In the genomic region with DNA sequence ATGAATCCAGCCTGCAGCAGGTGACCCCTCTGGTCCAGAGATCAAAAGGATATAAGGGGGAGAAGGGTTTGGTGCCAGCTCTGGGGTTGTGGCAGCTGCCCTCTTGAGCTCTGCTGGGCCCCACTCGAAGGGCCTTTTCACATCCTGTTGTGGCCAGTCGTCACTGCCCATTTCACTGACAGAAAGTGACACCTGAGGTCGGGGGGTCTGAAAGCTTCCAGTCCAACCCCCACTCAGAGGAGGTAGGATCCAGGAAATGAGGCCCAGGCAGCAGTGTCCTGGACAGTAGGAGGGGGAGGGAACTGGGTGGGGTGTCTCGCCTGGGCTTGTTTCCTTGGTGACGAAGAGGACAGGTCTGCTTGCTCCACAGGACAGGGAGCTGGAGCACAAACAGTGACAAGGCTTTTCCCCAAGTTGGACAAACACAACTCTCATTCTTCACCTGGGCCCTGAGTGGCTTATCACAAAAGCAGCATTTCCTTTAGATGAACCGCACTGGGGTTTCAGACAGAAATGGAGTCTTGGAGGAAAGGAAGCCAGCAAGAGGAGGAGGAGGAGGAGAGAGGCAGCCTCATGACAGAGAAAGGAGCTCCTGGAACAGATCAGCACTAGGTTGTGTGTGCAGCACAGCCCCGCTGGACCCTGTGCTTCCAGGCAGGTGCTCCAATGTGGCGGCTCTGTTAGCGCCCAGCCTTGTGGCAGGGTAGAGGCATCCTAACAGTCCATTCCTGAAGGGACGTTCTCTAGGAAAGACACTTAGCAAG, we compare ENCODE assay signal across 13 cellular contexts. TPM values are rescaled to one million over a fixed set of nuclear protein-coding genes. Genes with fewer than 3 reads are reported as not detected.
DNase-seq lines count a peak whose midpoint lies in the region; FAIRE-seq and TF ChIP-seq lines count a peak whose summit lies in the region.
"Had no signal": no experiment of that assay in that cellular context is flagged by ENCODE, and none has a peak within 500 bp of the region (broad histone marks: within the 10 kb centered on the region; RNA-seq: fewer than 3 reads in every experiment).

No MANE protein-coding gene starts in this region.

- H3K4me3 ChIP-seq in fibroblast of lung (replicated peaks in 1 of 4; ENCODE audit: control extremely low read depth in 1 of 4, insufficient read depth in 1 of 4, low read depth in 3 of 4, low read length in 4 of 4) (no peak overlapping the region), thyroid gland (replicated peaks in 1 of 3) (no peak overlapping the region), GM23248 (no peak overlapping the region), kidney (ENCODE audit: low read length in 2 of 2) (no peak overlapping the region)
- H3K4me3 ChIP-seq: right atrium auricular region had no signal

- peaks cover 2% of the 10 kb centered on the region for H3K36me3 Mint-ChIP-seq in activated naive CD4-positive, alpha-beta T cell treated with anti-CD3 and anti-CD28 coated beads for 36 hours (ENCODE audit: low read depth)

- peak overlapping the region; percentile 43 for H3K27ac Mint-ChIP-seq in activated naive CD4-positive, alpha-beta T cell treated with anti-CD3 and anti-CD28 coated beads for 36 hours

- no peak for DNase-seq in activated naive CD4-positive, alpha-beta T cell treated with anti-CD3 and anti-CD28 coated beads for 36 hours
- DNase-seq in activated naive CD4-positive, alpha-beta T cell treated with anti-CD3 and anti-CD28 coated beads, Interleukin-2, amount 50 U/mL, for 16 hours = no peak
- no peak for DNase-seq in RWPE1 (ENCODE audit: low spot score)
- DNase-seq in fibroblast of lung (ENCODE audit: low read depth in 2 of 2) = no peak
- DNase-seq in thyroid gland = peak; percentile 15 to 46
- no peak for DNase-seq in AG08395 (ENCODE audit: low spot score)
- DNase-seq in GM23248 = no peak
- DNase-seq in kidney = no peak
- DNase-seq: foreskin melanocyte, midbrain had no signal

- H3K4me1 Mint-ChIP-seq in activated naive CD4-positive, alpha-beta T cell treated with anti-CD3 and anti-CD28 coated beads for 36 hours (ENCODE audit: low read depth) = peaks cover 8% of the 10 kb centered on the region

- CTCF ChIA-PET in activated naive CD4-positive, alpha-beta T cell treated with anti-CD3 and anti-CD28 coated beads for 36 hours (lab: Charles Lee) = interaction anchor here (1.0 kb wide), 1 partner anchor 78 kb away, joined by 3 read pairs; no protein-coding TSS in a partner anchor
- CTCF ChIA-PET in RWPE1 (lab: Yijun Ruan, JAX) = interaction anchor here (0.6 to 0.7 kb wide), 2 partner anchors 142 to 166 kb away, joined by 3 read pairs; no protein-coding TSS in a partner anchor

- no peak for TF ChIP-seq CTCF in RWPE1 (conservative IDR thresholded peaks at IDR 0.05; ENCODE audit: low read depth)
- no peak for TF ChIP-seq CTCF in fibroblast of lung (conservative IDR thresholded peaks at IDR 0.05 in 1 of 2, IDR thresholded peaks at IDR 0.05 in 1 of 2; ENCODE audit: low read depth in 1 of 2, low read length in 2 of 2)
- no peak for TF ChIP-seq CTCF in thyroid gland (IDR thresholded peaks at IDR 0.05)
- no peak for TF ChIP-seq CTCF in kidney (IDR thresholded peaks at IDR 0.05; ENCODE audit: borderline replicate concordance, extremely low read depth, insufficient read depth)

- peak overlapping the region; percentile 66 for H3K27ac ChIP-seq in RWPE1
- H3K27ac ChIP-seq in fibroblast of lung (ENCODE audit: insufficient read depth, low read length) = no peak overlapping the region
- peak overlapping the region in 1 of 3 donors; percentile 28 for H3K27ac ChIP-seq in thyroid gland
- no peak overlapping the region for H3K27ac ChIP-seq in GM23248
- H3K27ac ChIP-seq in kidney (ENCODE audit: low read depth in 2 of 2, low read length in 2 of 2) = no peak overlapping the region

- no peak for FAIRE-seq in kidney (lab: Jason Lieb, UNC)
- FAIRE-seq: colon, H54 had no signal

- H3K4me2 ChIP-seq in fibroblast of lung (ENCODE audit: extremely low read depth, insufficient read depth, low read length) (no peak overlapping the region), GM23248 (ENCODE audit: unreplicated experiment) (no peak overlapping the region)

- in situ Hi-C loops in GM23248 (cut with MboI) = no loop called here

- H3K27me3 ChIP-seq in fibroblast of lung (ENCODE audit: control insufficient read depth, insufficient read depth, low read length) (no peaks in the 10 kb centered on the region), thyroid gland (no peaks in the 10 kb centered on the region), GM23248 (replicated peaks; ENCODE audit: insufficient read depth) (no peaks in the 10 kb centered on the region)
- H3K27me3 ChIP-seq: right atrium auricular region had no signal

- H3K9me3 ChIP-seq in fibroblast of lung (ENCODE audit: control insufficient read depth, insufficient read depth, low read depth, low read length) (no peaks in the 10 kb centered on the region), thyroid gland (no peaks in the 10 kb centered on the region), GM23248 (ENCODE audit: low read depth) (no peaks in the 10 kb centered on the region), kidney (ENCODE audit: control insufficient read depth in 1 of 2, low read length in 2 of 2) (no peaks in the 10 kb centered on the region)
- H3K9me3 ChIP-seq: right atrium auricular region had no signal

- no peaks in the 10 kb centered on the region for H3K9me3 Mint-ChIP-seq in activated naive CD4-positive, alpha-beta T cell treated with anti-CD3 and anti-CD28 coated beads for 36 hours

- H4K20me1 ChIP-seq in fibroblast of lung (ENCODE audit: control insufficient read depth, extremely low read depth, insufficient read depth, low read length) = no peaks in the 10 kb centered on the region
- no peaks in the 10 kb centered on the region for H4K20me1 ChIP-seq in GM23248 (ENCODE audit: insufficient read depth)

- no peaks in the 10 kb centered on the region for H3K27me3 Mint-ChIP-seq in activated naive CD4-positive, alpha-beta T cell treated with anti-CD3 and anti-CD28 coated beads for 36 hours (ENCODE audit: low read depth)

- peaks cover 6% of the 10 kb centered on the region for H3K36me3 ChIP-seq in fibroblast of lung (ENCODE audit: control insufficient read depth, insufficient read depth, low read length)
- peaks cover 27 to 28% of the 10 kb centered on the region in 2 donors for H3K36me3 ChIP-seq in thyroid gland
- peaks cover 5% of the 10 kb centered on the region; the same call in 1 of the 2 replicates for H3K36me3 ChIP-seq in GM23248 (ENCODE audit: low read depth)
- peaks cover 9% of the 10 kb centered on the region in 2 donors for H3K36me3 ChIP-seq in kidney (ENCODE audit: control insufficient read depth in 1 of 2, insufficient read depth in 2 of 2, low read length in 2 of 2)

- H3K4me1 ChIP-seq in fibroblast of lung (ENCODE audit: control insufficient read depth, extremely low read depth, insufficient read depth, low read length) (peaks cover 5% of the 10 kb centered on the region), thyroid gland (peaks cover 0 to 12% of the 10 kb centered on the region in 2 donors), GM23248 (ENCODE audit: insufficient read depth) (peaks cover 17% of the 10 kb centered on the region), kidney (ENCODE audit: control insufficient read depth in 1 of 2, insufficient read depth in 1 of 2, low read depth in 1 of 2, low read length in 2 of 2) (peaks cover 0 to 6% of the 10 kb centered on the region in 2 donors)

- POLR2A ChIA-PET in RWPE1 (lab: Yijun Ruan, JAX; ENCODE audit: low non-redundant PET) = no interaction called here

- H3K9ac ChIP-seq in fibroblast of lung (ENCODE audit: insufficient read depth, low read length) = peak overlapping the region; percentile 2
- no peak overlapping the region for H3K9ac ChIP-seq in GM23248
- H3K9ac ChIP-seq in kidney (ENCODE audit: low read length in 2 of 2) = no peak overlapping the region

- no peaks in the 10 kb centered on the region for H3K9me2 ChIP-seq in GM23248 (ENCODE audit: insufficient read depth)

- WGBS in thyroid gland, 2 donors = 59 to 68% methylated on average over 10 of the region's 10 CpGs
- WGBS in GM23248 (ENCODE audit: low coverage in 1 of 2, low lambda C conversion rate in 2 of 2, missing lambda C conversion rate in 2 of 2), 2 experiments = 83 to 87% methylated on average over 10 of the region's 10 CpGs

- H3K79me2 ChIP-seq in fibroblast of lung (ENCODE audit: control insufficient read depth, insufficient read depth, low read length) = no peaks in the 10 kb centered on the region
- H3K79me2 ChIP-seq in GM23248 (ENCODE audit: insufficient read depth) = no peaks in the 10 kb centered on the region

- H2AFZ ChIP-seq in fibroblast of lung (ENCODE audit: low read length) = no peak overlapping the region
- no peak overlapping the region for H2AFZ ChIP-seq in GM23248

- H3K4me3 Mint-ChIP-seq in activated naive CD4-positive, alpha-beta T cell treated with anti-CD3 and anti-CD28 coated beads for 36 hours = no peak overlapping the region

- intact Hi-C loops in activated naive CD4-positive, alpha-beta T cell treated with anti-CD3 and anti-CD28 coated beads for 36 hours (cut with micrococcal nuclease) = no loop called here
- intact Hi-C loops in thyroid gland (cut with DNase I) (no loop called here), kidney (cut with DNase I) (no loop called here)

- TF ChIP-seq POLR2A in thyroid gland (IDR thresholded peaks at IDR 0.05) = no peak

- 0 out of 2 replicates have a peak, but pooled peaks cover 6% of the 10 kb centered on the region for H3F3A ChIP-seq in GM23248 (ENCODE audit: insufficient read depth)

RNA-seq across cellular contexts. Expression of a gene that starts 11.0 kb away (rescaled TPM):
- 1 to 10 TPM; 4.0 to 4.2 TPM for total RNA-seq in activated naive CD4-positive, alpha-beta T cell treated with anti-CD3 and anti-CD28 coated beads for 36 hours
- total RNA-seq in fibroblast of lung = 1.0 and 1.8 TPM in 2 replicates
- polyA plus RNA-seq in fibroblast of lung = 2.4 and 2.6 TPM in 2 replicates
- 1.8 and 2.1 TPM in 2 replicates for polyA plus RNA-seq in fibroblast of lung (2012)
- 4.2 and 13.8 TPM in 2 replicates for polyA minus RNA-seq in fibroblast of lung (ENCODE audit: low replicate concordance)
- 1 to 10 TPM; 4.0 to 6.7 (median 5.8) TPM for total RNA-seq in thyroid gland
- 3.0 and 3.4 TPM in 2 replicates for total RNA-seq in GM23248 (2014; rRNA removed; shearing (Covaris generic))
- polyA plus RNA-seq in GM23248 (2016; fragmentation: Nextera tagmentation; extraction: Ambion mirVana) = 1.7 and 2.5 TPM in 2 replicates
- total RNA-seq in kidney = 7.0 TPM
- polyA plus RNA-seq in kidney (ENCODE audit: insufficient read depth, low read depth, low replicate concordance) = 5.3 TPM

RNA-seq across cellular contexts. Expression of a gene that starts 11.9 kb away (rescaled TPM):
- total RNA-seq in activated naive CD4-positive, alpha-beta T cell treated with anti-CD3 and anti-CD28 coated beads for 36 hours = under 1 TPM in 1 of 2 experiments, not detected in 1; 0.52 TPM
- 0.26 TPM in 1 of 2 replicates, not detected in the other for total RNA-seq in fibroblast of lung
- 0.08 and 0.19 TPM in 2 replicates for polyA plus RNA-seq in fibroblast of lung
- 0.17 and 0.20 TPM in 2 replicates for polyA plus RNA-seq in fibroblast of lung (2012)
- not detected in 2 replicates for polyA minus RNA-seq in fibroblast of lung (ENCODE audit: low replicate concordance)
- total RNA-seq in thyroid gland = 10 to 100 TPM in 3 of 4 donors, 1 to 10 TPM in 1; 4.0 to 15.6 (median 12.7) TPM
- 2.1 TPM in 1 of 2 replicates, not detected in the other for total RNA-seq in GM23248 (2014; rRNA removed; shearing (Covaris generic))
- polyA plus RNA-seq in GM23248 (2016; fragmentation: Nextera tagmentation; extraction: Ambion mirVana) = not detected in 2 replicates
- total RNA-seq in kidney = 6.5 TPM
- 1.4 TPM for polyA plus RNA-seq in kidney (ENCODE audit: insufficient read depth, low read depth, low replicate concordance)

RNA-seq across cellular contexts. Expression of a gene that starts 18.8 kb away (rescaled TPM):
- total RNA-seq in activated naive CD4-positive, alpha-beta T cell treated with anti-CD3 and anti-CD28 coated beads for 36 hours = 100 to 1,000 TPM; 285 to 299 TPM
- total RNA-seq in fibroblast of lung = 53.4 and 54.7 TPM in 2 replicates
- polyA plus RNA-seq in fibroblast of lung = 324 and 506 TPM in 2 replicates
- polyA plus RNA-seq in fibroblast of lung (2012) = 245 and 334 TPM in 2 replicates
- polyA minus RNA-seq in fibroblast of lung (ENCODE audit: low replicate concordance) = 15.6 and 70.5 TPM in 2 replicates
- total RNA-seq in thyroid gland = 100 to 1,000 TPM in 3 of 4 donors, 10 to 100 TPM in 1; 96.3 to 134 (median 124) TPM
- 104 and 136 TPM in 2 replicates for total RNA-seq in GM23248 (2014; rRNA removed; shearing (Covaris generic))
- polyA plus RNA-seq in GM23248 (2016; fragmentation: Nextera tagmentation; extraction: Ambion mirVana) = 204 and 205 TPM in 2 replicates
- 150 TPM for total RNA-seq in kidney
- polyA plus RNA-seq in kidney (ENCODE audit: insufficient read depth, low read depth, low replicate concordance) = 479 TPM

RNA-seq across cellular contexts. Expression of a gene that starts 21.5 kb away (rescaled TPM):
- total RNA-seq in activated naive CD4-positive, alpha-beta T cell treated with anti-CD3 and anti-CD28 coated beads for 36 hours = not detected
- total RNA-seq in fibroblast of lung (not detected in 2 replicates), thyroid gland (not detected), kidney (not detected)
- polyA plus RNA-seq in fibroblast of lung (not detected in 2 replicates), GM23248 (2016; fragmentation: Nextera tagmentation; extraction: Ambion mirVana) (not detected in 2 replicates), kidney (ENCODE audit: insufficient read depth, low read depth, low replicate concordance) (0.39 TPM)
- not detected in 2 replicates for polyA plus RNA-seq in fibroblast of lung (2012)
- 2.3 TPM in 1 of 2 replicates, not detected in the other for polyA minus RNA-seq in fibroblast of lung (ENCODE audit: low replicate concordance)
- not detected in 2 replicates for total RNA-seq in GM23248 (2014; rRNA removed; shearing (Covaris generic))
- total RNA-seq: right atrium auricular region had no signal

RNA-seq across cellular contexts. Expression of a gene that starts 33.3 kb away (rescaled TPM):
- 1 to 10 TPM; 5.7 to 7.9 TPM for total RNA-seq in activated naive CD4-positive, alpha-beta T cell treated with anti-CD3 and anti-CD28 coated beads for 36 hours
- total RNA-seq in fibroblast of lung (5.6 and 7.6 TPM in 2 replicates), thyroid gland (10 to 100 TPM; 23.0 to 39.0 (median 34.9) TPM), kidney (50.7 TPM)
- polyA plus RNA-seq in fibroblast of lung (1.9 and 2.0 TPM in 2 replicates), GM23248 (2016; fragmentation: Nextera tagmentation; extraction: Ambion mirVana) (5.5 and 6.4 TPM in 2 replicates), kidney (ENCODE audit: insufficient read depth, low read depth, low replicate concordance) (51.0 TPM)
- polyA plus RNA-seq in fibroblast of lung (2012) = 2.4 and 2.7 TPM in 2 replicates
- 0.82 and 16.1 TPM in 2 replicates for polyA minus RNA-seq in fibroblast of lung (ENCODE audit: low replicate concordance)
- total RNA-seq in GM23248 (2014; rRNA removed; shearing (Covaris generic)) = 5.7 and 10.0 TPM in 2 replicates

Comparison
In these comparisons a context has a peak if more than half of its experiments do, and no peak if none do; other contexts are left out.
1. DNase-seq: peak in thyroid gland (2 of 2); none in activated naive CD4-positive, alpha-beta T cell treated with anti-CD3 and anti-CD28 coated beads for 36 hours (single experiment), activated naive CD4-positive, alpha-beta T cell treated with anti-CD3 and anti-CD28 coated beads, Interleukin-2, amount 50 U/mL, for 16 hours (single experiment), RWPE1 (single experiment), fibroblast of lung (0 of 2), AG08395 (single experiment), GM23248 (single experiment) and kidney (single experiment).